ENCODE assay signal across 31 cellular contexts in genomic region chr3:17074559-17074958, GRCh38.
A peak's percentile ranks its signal among the peaks of the same experiment; 100 is the strongest.
DNase-seq lines count a peak whose midpoint lies in the region; ATAC-seq and TF ChIP-seq lines count a peak whose summit lies in the region.
"Had no signal": no experiment of that assay in that cellular context is flagged by ENCODE, and none has a peak within 500 bp of the region (broad histone marks: within the 10 kb centered on the region; RNA-seq: fewer than 3 reads in every experiment).

No MANE protein-coding gene starts in this region.

- H3K36me3 ChIP-seq in CD4-positive, CD25-positive, alpha-beta regulatory T cell (ENCODE audit: control insufficient read depth, insufficient read depth, low read length): peaks cover 22% of the 10 kb centered on the region
- H3K36me3 ChIP-seq: breast epithelium, gastroesophageal sphincter, suprapubic skin had no signal

- H3K4me3 ChIP-seq in CD4-positive, CD25-positive, alpha-beta regulatory T cell (ENCODE audit: low read depth, low read length): no peak overlapping the region
- H3K4me3 ChIP-seq: BLaER1 treated with 17β-estradiol and CSF1 and Interleukin-3, amounts not matched to agents 10 nM and 100 nM; breast epithelium; gastroesophageal sphincter; GM23248; mucosa of descending colon; ovary; suprapubic skin; upper lobe of left lung had no signal

- no peaks in the 10 kb centered on the region for H3K27me3 ChIP-seq in CD4-positive, CD25-positive, alpha-beta regulatory T cell (ENCODE audit: control insufficient read depth, insufficient read depth, low read length)
- H3K27me3 ChIP-seq: BLaER1 treated with 17β-estradiol and CSF1 and Interleukin-3, amounts not matched to agents 10 nM and 100 nM; breast epithelium; gastroesophageal sphincter; ovary; suprapubic skin; upper lobe of left lung had no signal

- peaks cover 55% of the 10 kb centered on the region for H3K4me1 Mint-ChIP-seq in activated CD4-positive, alpha-beta T cell treated with anti-CD3 and anti-CD28 coated beads, Interleukin-2, amount 10 ng/mL, durations not matched to agents 24 days and 14 days
- peaks cover 17 to 35% (median 30%) of the 10 kb centered on the region in 4 donors for H3K4me1 Mint-ChIP-seq in CD4-positive, CD25-positive, alpha-beta regulatory T cell
- H3K4me1 Mint-ChIP-seq in T-helper 2 cell treated with Interferon-gamma antibody and Interleukin-4, amounts not matched to agents 5 μg/mL and 100 μg/mL, for 36 hours (ENCODE audit: low read depth): peaks cover 53% of the 10 kb centered on the region
- H3K4me1 Mint-ChIP-seq in effector memory CD8-positive, alpha-beta T cell (ENCODE audit: low read depth in 2 of 2): peaks cover 37 to 55% of the 10 kb centered on the region in 2 donors
- H3K4me1 Mint-ChIP-seq in chondrocyte (ENCODE audit: low read depth): peaks cover 4% of the 10 kb centered on the region

- peak; percentile 40 to 53 for ATAC-seq in CD4-positive, CD25-positive, alpha-beta regulatory T cell (ENCODE audit: low read depth in 2 of 2)
- peak; percentile 87 for ATAC-seq in effector memory CD8-positive, alpha-beta T cell (replicated peaks)
- ATAC-seq in GM18858 (IDR thresholded peaks at IDR 0.05; ENCODE audit: unreplicated experiment): no peak
- ATAC-seq in HG03196 (IDR thresholded peaks at IDR 0.05; ENCODE audit: unreplicated experiment): no peak
- ATAC-seq: activated CD4-positive, alpha-beta T cell treated with anti-CD3 and anti-CD28 coated beads for 36 hours; gastroesophageal sphincter; mucosa of descending colon; stimulated activated naive B cell treated with anti-CD40 and anti-IgM and Interleukin-4, amounts not matched to agents 10 μg/mL and 1 μg/mL and 100 μg/mL, for 72 hours had no signal

- intact Hi-C loops in activated CD4-positive, alpha-beta T cell treated with anti-CD3 and anti-CD28 coated beads, Interleukin-2, amount 10 ng/mL, durations not matched to agents 24 days and 14 days (cut with micrococcal nuclease): loop anchor here (2.0 kb wide), 1 partner anchor 30 kb away; no protein-coding TSS in a partner anchor

- H3K36me3 Mint-ChIP-seq in activated CD4-positive, alpha-beta T cell treated with anti-CD3 and anti-CD28 coated beads, Interleukin-2, amount 10 ng/mL, durations not matched to agents 24 days and 14 days (ENCODE audit: low read depth): peaks cover 59% of the 10 kb centered on the region
- H3K36me3 Mint-ChIP-seq in CD4-positive, CD25-positive, alpha-beta regulatory T cell: peaks cover 45% of the 10 kb centered on the region
- peaks cover 73% of the 10 kb centered on the region for H3K36me3 Mint-ChIP-seq in T-helper 2 cell treated with Interferon-gamma antibody and Interleukin-4, amounts not matched to agents 5 μg/mL and 100 μg/mL, for 36 hours (ENCODE audit: low read depth)
- peaks cover 29% of the 10 kb centered on the region for H3K36me3 Mint-ChIP-seq in effector memory CD8-positive, alpha-beta T cell (ENCODE audit: insufficient read depth)
- no peaks in the 10 kb centered on the region for H3K36me3 Mint-ChIP-seq in chondrocyte (ENCODE audit: low read depth)

- peaks cover 9% of the 10 kb centered on the region for H3K4me1 ChIP-seq in CD4-positive, CD25-positive, alpha-beta regulatory T cell (ENCODE audit: control insufficient read depth, insufficient read depth, low read length, poor library complexity, severe bottlenecking)
- H3K4me1 ChIP-seq: BLaER1 treated with 17β-estradiol and CSF1 and Interleukin-3, amounts not matched to agents 10 nM and 100 nM; breast epithelium; suprapubic skin had no signal

- H3K27me3 Mint-ChIP-seq in activated CD4-positive, alpha-beta T cell treated with anti-CD3 and anti-CD28 coated beads, Interleukin-2, amount 10 ng/mL, durations not matched to agents 24 days and 14 days: no peaks in the 10 kb centered on the region
- no peaks in the 10 kb centered on the region for H3K27me3 Mint-ChIP-seq in CD4-positive, CD25-positive, alpha-beta regulatory T cell
- H3K27me3 Mint-ChIP-seq in T-helper 2 cell treated with Interferon-gamma antibody and Interleukin-4, amounts not matched to agents 5 μg/mL and 100 μg/mL, for 36 hours (ENCODE audit: low read depth): no peaks in the 10 kb centered on the region
- H3K27me3 Mint-ChIP-seq in effector memory CD8-positive, alpha-beta T cell: no peaks in the 10 kb centered on the region
- no peaks in the 10 kb centered on the region for H3K27me3 Mint-ChIP-seq in chondrocyte (ENCODE audit: low read depth)
- H3K27me3 Mint-ChIP-seq: activated CD4-positive, alpha-beta T cell treated with anti-CD3 and anti-CD28 coated beads for 36 hours; stimulated activated naive B cell treated with anti-CD40 and anti-IgM and Interleukin-4, amounts not matched to agents 10 μg/mL and 1 μg/mL and 100 μg/mL, for 72 hours had no signal

- DNase-seq in activated CD4-positive, alpha-beta T cell treated with anti-CD3 and anti-CD28 coated beads, Interleukin-2, amount 10 ng/mL, durations not matched to agents 24 days and 14 days: peak; percentile 86
- no peak for DNase-seq in activated CD4-positive, alpha-beta T cell treated with anti-CD3 and anti-CD28 coated beads for 48 hours
- peak in 2 of 3 donors; percentile 10 to 64 for DNase-seq in CD4-positive, CD25-positive, alpha-beta regulatory T cell
- peak; percentile 25 for DNase-seq in T-helper 2 cell treated with Interferon-gamma antibody and Interleukin-4, amounts not matched to agents 5 μg/mL and 100 μg/mL, for 36 hours (ENCODE audit: low spot score)
- DNase-seq in effector memory CD8-positive, alpha-beta T cell: peak; percentile 5 to 17 (median 7)
- no peak for DNase-seq in chondrocyte (ENCODE audit: low spot score)
- DNase-seq: activated CD4-positive, alpha-beta T cell treated with anti-CD3 and anti-CD28 coated beads for 36 hours; Calu3; DMS79; GDM1; GM23248; IMR-90; mammary epithelial cell; mucosa of descending colon; MV-4-11; NCI-H1436 treated with DMSO at 0.1 percent for 48 hours; NCI-H226; NCI-H69; ovary; Right ventricle myocardium superior; stimulated activated naive B cell treated with anti-CD40 and anti-IgM and Interleukin-4, amounts not matched to agents 10 μg/mL and 1 μg/mL and 100 μg/mL, for 72 hours; T1000; upper lobe of left lung had no signal

- H3K4me3 Mint-ChIP-seq in activated CD4-positive, alpha-beta T cell treated with anti-CD3 and anti-CD28 coated beads, Interleukin-2, amount 10 ng/mL, durations not matched to agents 24 days and 14 days: peak overlapping the region; percentile 31
- no peak overlapping the region for H3K4me3 Mint-ChIP-seq in CD4-positive, CD25-positive, alpha-beta regulatory T cell
- peak overlapping the region; percentile 60 for H3K4me3 Mint-ChIP-seq in T-helper 2 cell treated with Interferon-gamma antibody and Interleukin-4, amounts not matched to agents 5 μg/mL and 100 μg/mL, for 36 hours
- H3K4me3 Mint-ChIP-seq in effector memory CD8-positive, alpha-beta T cell: peak overlapping the region; percentile 42 to 43
- no peak overlapping the region for H3K4me3 Mint-ChIP-seq in chondrocyte (ENCODE audit: unreplicated experiment)
- H3K4me3 Mint-ChIP-seq: activated CD4-positive, alpha-beta T cell treated with anti-CD3 and anti-CD28 coated beads for 36 hours; stimulated activated naive B cell treated with anti-CD40 and anti-IgM and Interleukin-4, amounts not matched to agents 10 μg/mL and 1 μg/mL and 100 μg/mL, for 72 hours had no signal

- H3K27ac Mint-ChIP-seq in activated CD4-positive, alpha-beta T cell treated with anti-CD3 and anti-CD28 coated beads, Interleukin-2, amount 10 ng/mL, durations not matched to agents 24 days and 14 days: peak overlapping the region; percentile 2
- peak overlapping the region in 2 of 3 donors; percentile 1 to 82 for H3K27ac Mint-ChIP-seq in CD4-positive, CD25-positive, alpha-beta regulatory T cell
- peak overlapping the region; percentile 73 for H3K27ac Mint-ChIP-seq in T-helper 2 cell treated with Interferon-gamma antibody and Interleukin-4, amounts not matched to agents 5 μg/mL and 100 μg/mL, for 36 hours
- H3K27ac Mint-ChIP-seq in effector memory CD8-positive, alpha-beta T cell: peak overlapping the region; percentile 33 to 44
- no peak overlapping the region for H3K27ac Mint-ChIP-seq in chondrocyte (ENCODE audit: unreplicated experiment)
- H3K27ac Mint-ChIP-seq: activated CD4-positive, alpha-beta T cell treated with anti-CD3 and anti-CD28 coated beads for 36 hours; stimulated activated naive B cell treated with anti-CD40 and anti-IgM and Interleukin-4, amounts not matched to agents 10 μg/mL and 1 μg/mL and 100 μg/mL, for 72 hours had no signal

- H3K9me3 ChIP-seq in CD4-positive, CD25-positive, alpha-beta regulatory T cell (ENCODE audit: control insufficient read depth in 2 of 2, low read length in 2 of 2): no peaks in the 10 kb centered on the region
- H3K9me3 ChIP-seq: gastroesophageal sphincter, mucosa of descending colon, ovary, suprapubic skin had no signal

- peaks cover 14% of the 10 kb centered on the region for H3K9me3 Mint-ChIP-seq in activated CD4-positive, alpha-beta T cell treated with anti-CD3 and anti-CD28 coated beads, Interleukin-2, amount 10 ng/mL, durations not matched to agents 24 days and 14 days
- peaks cover 0 to 1% (median 0%) of the 10 kb centered on the region in 7 donors for H3K9me3 Mint-ChIP-seq in CD4-positive, CD25-positive, alpha-beta regulatory T cell
- peaks cover 19% of the 10 kb centered on the region for H3K9me3 Mint-ChIP-seq in T-helper 2 cell treated with Interferon-gamma antibody and Interleukin-4, amounts not matched to agents 5 μg/mL and 100 μg/mL, for 36 hours
- no peaks in the 10 kb centered on the region for H3K9me3 Mint-ChIP-seq in effector memory CD8-positive, alpha-beta T cell
- H3K9me3 Mint-ChIP-seq in chondrocyte (ENCODE audit: low read depth): peaks cover 3% of the 10 kb centered on the region

- no peak overlapping the region for H3K27ac ChIP-seq in CD4-positive, CD25-positive, alpha-beta regulatory T cell (ENCODE audit: insufficient read depth, low read length, poor library complexity, severe bottlenecking)
- H3K27ac ChIP-seq: 22Rv1; BLaER1 treated with 17β-estradiol and CSF1 and Interleukin-3, amounts not matched to agents 10 nM and 100 nM; breast epithelium; gastroesophageal sphincter; GM23248; ovary; suprapubic skin; upper lobe of left lung; VCaP had no signal

- no peak for TF ChIP-seq CTCF in chondrocyte (IDR thresholded peaks at IDR 0.05)

Comparison
In these comparisons a context has a peak if more than half of its experiments do, and no peak if none do; other contexts are left out.
1. DNase-seq: peak in activated CD4-positive, alpha-beta T cell treated with anti-CD3 and anti-CD28 coated beads, Interleukin-2, amount 10 ng/mL, durations not matched to agents 24 days and 14 days (single experiment), CD4-positive, CD25-positive, alpha-beta regulatory T cell (2 of 3), T-helper 2 cell treated with Interferon-gamma antibody and Interleukin-4, amounts not matched to agents 5 μg/mL and 100 μg/mL, for 36 hours (single experiment) and effector memory CD8-positive, alpha-beta T cell (3 of 3); none in activated CD4-positive, alpha-beta T cell treated with anti-CD3 and anti-CD28 coated beads for 48 hours (single experiment) and chondrocyte (single experiment).
2. H3K4me3 Mint-ChIP-seq: peak in activated CD4-positive, alpha-beta T cell treated with anti-CD3 and anti-CD28 coated beads, Interleukin-2, amount 10 ng/mL, durations not matched to agents 24 days and 14 days (single experiment), T-helper 2 cell treated with Interferon-gamma antibody and Interleukin-4, amounts not matched to agents 5 μg/mL and 100 μg/mL, for 36 hours (single experiment) and effector memory CD8-positive, alpha-beta T cell (2 of 2); none in CD4-positive, CD25-positive, alpha-beta regulatory T cell (0 of 4) and chondrocyte (single experiment).
3. ATAC-seq: peak in CD4-positive, CD25-positive, alpha-beta regulatory T cell (2 of 2) and effector memory CD8-positive, alpha-beta T cell (single experiment); none in GM18858 (single experiment) and HG03196 (single experiment).